ENCODE assay signal across 31 cellular contexts in genomic region chr1:212388985-212389716, GRCh38.
"Had no signal": no experiment of that assay in that cellular context is flagged by ENCODE, and none has a peak within 500 bp of the region (broad histone marks: within the 10 kb centered on the region; RNA-seq: fewer than 3 reads in every experiment).

No MANE protein-coding gene starts in this region.

- DNase-seq: activated B cell treated with CpG ODN at 0.5 μM for 24 hours; activated CD4-positive, alpha-beta memory T cell treated with anti-CD3 and anti-CD28 coated beads for 36 hours; activated CD4-positive, alpha-beta T cell treated with anti-CD3 and anti-CD28 coated beads for 48 hours; activated CD4-positive, alpha-beta T cell treated with anti-CD3 and anti-CD28 coated beads, Interleukin-2, amount 50 U/mL, for 1 hour; activated CD4-positive, alpha-beta T cell treated with anti-CD3 and anti-CD28 coated beads, Interleukin-2, amount 50 U/mL, for 4 hours; activated CD4-positive, CD25-positive, alpha-beta regulatory T cell treated with anti-CD3 and anti-CD28 coated beads, Interleukin-2, amount 50 U/mL, for 72 hours; activated CD8-positive, alpha-beta T cell treated with anti-CD3 and anti-CD28 coated beads for 36 hours; activated effector memory CD4-positive, alpha-beta T cell treated with anti-CD3 and anti-CD28 coated beads, Interleukin-2, amount 50 U/mL, for 16 hours; activated gamma-delta T cell treated with Interleukin-2 at 50 U/mL for 16 hours; activated naive CD4-positive, alpha-beta T cell; activated naive CD4-positive, alpha-beta T cell treated with anti-CD3 and anti-CD28 coated beads for 36 hours; activated naive CD4-positive, alpha-beta T cell treated with anti-CD3 and anti-CD28 coated beads, Interleukin-2, amount 50 U/mL, for 16 hours; activated naive CD8-positive, alpha-beta T cell treated with anti-CD3 and anti-CD28 coated beads for 36 hours; activated T-cell treated with anti-CD3 and anti-CD28 coated beads for 4 hours; activated T-cell treated with anti-CD3 and anti-CD28 coated beads, Interleukin-2, amount 50 U/mL, for 1 hour; activated T-cell treated with anti-CD3 and anti-CD28 coated beads, Interleukin-2, amount 50 U/mL, for 48 hours; adrenal gland; amniotic stem cell; aorta; body of pancreas; brain microvascular endothelial cell; central memory CD4-positive, alpha-beta T cell; SW 1271; T-helper 1 cell; T-helper 2 cell; T-helper 9 cell had no signal

- H3K27ac Mint-ChIP-seq: activated B cell treated with CpG ODN at 0.5 μM for 24 hours; activated CD4-positive, alpha-beta memory T cell treated with anti-CD3 and anti-CD28 coated beads for 36 hours; activated CD8-positive, alpha-beta T cell treated with anti-CD3 and anti-CD28 coated beads for 36 hours; activated naive CD4-positive, alpha-beta T cell treated with anti-CD3 and anti-CD28 coated beads for 36 hours; activated naive CD4-positive, alpha-beta T cell treated with anti-CD3 and anti-CD28 coated beads, Interleukin-2, amount 50 U/mL, for 72 hours; activated naive CD8-positive, alpha-beta T cell treated with anti-CD3 and anti-CD28 coated beads for 36 hours; activated T-helper 1 cell treated with anti-CD3 and anti-CD28 coated beads, Interleukin-12 subunit alpha, Interleukin-12 subunit beta, Interleukin-2, Interleukin-4 antibody, amounts not matched to agents 30 ng/mL and 10 ng/mL and 1 ng/mL, durations not matched to agents 14 hours and 24 hours and 36 hours; activated T-helper 17 cell treated with anti-CD3 and anti-CD28 coated beads, Interleukin-2, amount 50 U/mL, for 72 hours; T-helper 1 cell treated with Interleukin-12 subunit alpha and Interleukin-12 subunit beta and Interleukin-4 antibody, amounts not matched to agents 30 μg/mL and 1 μg/mL, for 36 hours; T-helper 2 cell treated with Interferon-gamma antibody and Interleukin-4, amounts not matched to agents 5 μg/mL and 100 μg/mL, for 36 hours had no signal

- H3K27me3 Mint-ChIP-seq: activated B cell treated with CpG ODN at 0.5 μM for 24 hours; activated CD4-positive, alpha-beta memory T cell treated with anti-CD3 and anti-CD28 coated beads for 36 hours; activated CD8-positive, alpha-beta T cell treated with anti-CD3 and anti-CD28 coated beads for 36 hours; activated naive CD8-positive, alpha-beta T cell treated with anti-CD3 and anti-CD28 coated beads for 36 hours; activated T-helper 17 cell treated with anti-CD3 and anti-CD28 coated beads, Interleukin-2, amount 50 U/mL, for 72 hours had no signal

- H3K4me3 Mint-ChIP-seq: activated B cell treated with CpG ODN at 0.5 μM for 24 hours; activated CD4-positive, alpha-beta memory T cell treated with anti-CD3 and anti-CD28 coated beads for 36 hours; activated CD8-positive, alpha-beta T cell treated with anti-CD3 and anti-CD28 coated beads for 36 hours; activated naive CD4-positive, alpha-beta T cell treated with anti-CD3 and anti-CD28 coated beads for 36 hours; activated naive CD8-positive, alpha-beta T cell treated with anti-CD3 and anti-CD28 coated beads for 36 hours; activated T-helper 1 cell treated with anti-CD3 and anti-CD28 coated beads, Interleukin-12 subunit alpha, Interleukin-12 subunit beta, Interleukin-2, Interleukin-4 antibody, amounts not matched to agents 30 ng/mL and 10 ng/mL and 1 ng/mL, durations not matched to agents 14 hours and 24 hours and 36 hours; activated T-helper 17 cell treated with anti-CD3 and anti-CD28 coated beads, Interleukin-2, amount 50 U/mL, for 72 hours; T-helper 1 cell treated with Interleukin-12 subunit alpha and Interleukin-12 subunit beta and Interleukin-4 antibody, amounts not matched to agents 30 μg/mL and 1 μg/mL, for 36 hours; T-helper 2 cell treated with Interferon-gamma antibody and Interleukin-4, amounts not matched to agents 5 μg/mL and 100 μg/mL, for 36 hours had no signal

- ATAC-seq: activated CD8-positive, alpha-beta T cell treated with anti-CD3 and anti-CD28 coated beads for 36 hours; activated naive CD4-positive, alpha-beta T cell treated with anti-CD3 and anti-CD28 coated beads, Interleukin-2, amount 50 U/mL, for 72 hours; activated T-helper 17 cell treated with anti-CD3 and anti-CD28 coated beads, Interleukin-2, amount 50 U/mL, for 72 hours; body of pancreas had no signal
